27 cellular contexts compared by ENCODE assay signal in the genomic region with DNA sequence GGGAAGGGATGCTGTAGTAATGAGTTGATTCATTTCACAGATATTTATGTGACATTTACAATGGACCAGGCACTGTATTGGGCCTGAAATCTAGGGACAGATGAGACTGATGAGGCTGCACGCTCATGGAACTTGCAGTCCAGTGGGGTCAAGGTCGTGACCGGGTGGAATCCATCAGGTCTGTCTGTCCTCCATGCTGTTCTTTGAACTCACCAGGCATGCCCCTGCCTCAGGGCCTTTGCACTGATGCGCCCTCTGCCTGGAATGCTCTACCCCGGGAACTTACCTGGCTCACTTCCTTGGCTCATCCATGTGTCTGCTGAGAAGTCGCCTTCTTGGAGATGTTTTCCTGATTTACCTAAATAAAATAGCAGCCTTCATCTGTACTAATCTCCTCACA.
"Had no signal": no experiment of that assay in that cellular context is flagged by ENCODE, and none has a peak within 500 bp of the region (broad histone marks: within the 10 kb centered on the region; RNA-seq: fewer than 3 reads in every experiment).

No MANE protein-coding gene starts in this region.

- H3K4me1 ChIP-seq: left lung, lower lobe of right lung, right atrium auricular region, right lobe of liver, tibial nerve, uterus had no signal

- H3K27ac ChIP-seq: left lung, lower lobe of right lung, ovary, right atrium auricular region, right lobe of liver, tibial nerve, uterus had no signal

- H3K27me3 Mint-ChIP-seq: progenitor cell of endocrine pancreas; stimulated activated memory B cell treated with anti-CD40 and anti-IgM and Interleukin-4, amounts not matched to agents 10 μg/mL and 1 μg/mL and 100 μg/mL, for 72 hours; type B pancreatic cell had no signal

- H3K4me1 Mint-ChIP-seq: mesothelial cell of epicardium; natural killer cell; stimulated activated memory B cell treated with anti-CD40 and anti-IgM and Interleukin-4, amounts not matched to agents 10 μg/mL and 1 μg/mL and 100 μg/mL, for 72 hours had no signal

- H3K4me3 ChIP-seq: left lung, lower lobe of right lung, ovary, right atrium auricular region, right lobe of liver, smooth muscle cell, tibial nerve, uterus had no signal

- H3K9me3 Mint-ChIP-seq: type B pancreatic cell had no signal

- H3K27ac Mint-ChIP-seq: mesothelial cell of epicardium; natural killer cell; progenitor cell of endocrine pancreas; stimulated activated memory B cell treated with anti-CD40 and anti-IgM and Interleukin-4, amounts not matched to agents 10 μg/mL and 1 μg/mL and 100 μg/mL, for 72 hours; stimulated activated naive CD8-positive, alpha-beta T cell treated with anti-CD3 and anti-CD28 coated beads, Interleukin-15, amount 100 ng/mL, for 72 hours; type B pancreatic cell had no signal

- H3K27me3 ChIP-seq: ovary, right atrium auricular region, right lobe of liver, tibial nerve, uterus had no signal

- FAIRE-seq: kidney had no signal

- H3K36me3 Mint-ChIP-seq: mesothelial cell of epicardium; natural killer cell; stimulated activated memory B cell treated with anti-CD40 and anti-IgM and Interleukin-4, amounts not matched to agents 10 μg/mL and 1 μg/mL and 100 μg/mL, for 72 hours; type B pancreatic cell had no signal

- H3K36me3 ChIP-seq: left lung, lower lobe of right lung, ovary, right atrium auricular region, right lobe of liver, tibial nerve, uterus had no signal

- H3K9me3 ChIP-seq: left lung, lower lobe of right lung, ovary, right atrium auricular region, right lobe of liver, uterus had no signal

- ATAC-seq: left colon; left lung; lower lobe of right lung; natural killer cell; right lobe of liver; stimulated activated memory B cell treated with anti-CD40 and anti-IgM and Interleukin-4, amounts not matched to agents 10 μg/mL and 1 μg/mL and 100 μg/mL, for 72 hours; stimulated activated naive CD8-positive, alpha-beta T cell treated with anti-CD3 and anti-CD28 coated beads, Interleukin-15, amount 100 ng/mL, for 72 hours had no signal

- H3K4me3 Mint-ChIP-seq: mesothelial cell of epicardium; naive B cell; natural killer cell; stimulated activated memory B cell treated with anti-CD40 and anti-IgM and Interleukin-4, amounts not matched to agents 10 μg/mL and 1 μg/mL and 100 μg/mL, for 72 hours; stimulated activated naive CD8-positive, alpha-beta T cell treated with anti-CD3 and anti-CD28 coated beads, Interleukin-15, amount 100 ng/mL, for 72 hours; type B pancreatic cell had no signal

- DNase-seq: hippocampal formation; kidney; left colon; lower lobe of right lung; mammary epithelial cell; mesenchymal stem cell; naive B cell; natural killer cell; nucleus accumbens; ovary; right lobe of liver; stimulated activated CD4-positive, alpha-beta T cell treated with anti-CD3 and anti-CD28 coated beads, Interleukin-1b, Interleukin-23, amount 100 ng/mL, for 48 hours; stimulated activated CD4-positive, alpha-beta T cell treated with anti-CD3 and anti-CD28 coated beads, Interleukin-2, amount 100 ng/mL, for 48 hours; stimulated activated CD4-positive, alpha-beta T cell treated with anti-CD3 and anti-CD28 coated beads, Interleukin-4, amount 100 ng/mL, for 4 hours; stimulated activated CD8-positive, alpha-beta memory T cell treated with anti-CD3 and anti-CD28 coated beads, Interleukin-4, amount 100 ng/mL, for 48 hours; stimulated activated naive CD4-positive, alpha-beta T cell treated with Interleukin-2 at 50 U/mL for 16 hours; stimulated activated naive CD8-positive, alpha-beta T cell treated with anti-CD3 and anti-CD28 coated beads, Interleukin-15, amount 100 ng/mL, for 72 hours; substantia nigra; uterus had no signal
